1 cellular context compared by ENCODE assay signal in genomic region chr2:203347375-203347774, GRCh38.
TF ChIP-seq lines count a peak whose summit lies in the region.

No MANE protein-coding gene starts in this region.

TF ChIP-seq in K562, 482 proteins besides CTCF, POLR2A, EP300 and RAD21 (continued from another document):
- TF ChIP-seq, protein P1, sequence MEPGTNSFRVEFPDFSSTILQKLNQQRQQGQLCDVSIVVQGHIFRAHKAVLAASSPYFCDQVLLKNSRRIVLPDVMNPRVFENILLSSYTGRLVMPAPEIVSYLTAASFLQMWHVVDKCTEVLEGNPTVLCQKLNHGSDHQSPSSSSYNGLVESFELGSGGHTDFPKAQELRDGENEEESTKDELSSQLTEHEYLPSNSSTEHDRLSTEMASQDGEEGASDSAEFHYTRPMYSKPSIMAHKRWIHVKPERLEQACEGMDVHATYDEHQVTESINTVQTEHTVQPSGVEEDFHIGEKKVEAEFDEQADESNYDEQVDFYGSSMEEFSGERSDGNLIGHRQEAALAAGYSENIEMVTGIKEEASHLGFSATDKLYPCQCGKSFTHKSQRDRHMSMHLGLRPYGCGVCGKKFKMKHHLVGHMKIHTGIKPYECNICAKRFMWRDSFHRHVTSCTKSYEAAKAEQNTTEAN (CRISPR knock-in tag; IDR thresholded peaks at IDR 0.05) = no peak
- peak; percentile 65 for TF ChIP-seq NCOR1 (IDR thresholded peaks at IDR 0.05)
- peak; percentile 27; the same call in 1 of the 2 replicates for TF ChIP-seq SOX6 (IDR thresholded peaks at IDR 0.05)
- peak; percentile 23; the same call in 1 of the 2 replicates for TF ChIP-seq PKNOX1 (IDR thresholded peaks at IDR 0.05)
- TF ChIP-seq ZNF766 (CRISPR knock-in tag; conservative IDR thresholded peaks at IDR 0.05) = 0 out of 2 replicates have a peak, but pooled peaks have one; percentile 34
- peak; percentile 77 for TF ChIP-seq MEIS2 (IDR thresholded peaks at IDR 0.05; ENCODE audit: partially characterized antibody)
- peak; percentile 90 for TF ChIP-seq TEAD4 (IDR thresholded peaks at IDR 0.05; ENCODE audit: low read length)
- TF ChIP-seq TEAD4 (CRISPR knock-in tag; IDR thresholded peaks at IDR 0.05; ENCODE audit: borderline replicate concordance) = no peak
- TF ChIP-seq, protein P2, sequence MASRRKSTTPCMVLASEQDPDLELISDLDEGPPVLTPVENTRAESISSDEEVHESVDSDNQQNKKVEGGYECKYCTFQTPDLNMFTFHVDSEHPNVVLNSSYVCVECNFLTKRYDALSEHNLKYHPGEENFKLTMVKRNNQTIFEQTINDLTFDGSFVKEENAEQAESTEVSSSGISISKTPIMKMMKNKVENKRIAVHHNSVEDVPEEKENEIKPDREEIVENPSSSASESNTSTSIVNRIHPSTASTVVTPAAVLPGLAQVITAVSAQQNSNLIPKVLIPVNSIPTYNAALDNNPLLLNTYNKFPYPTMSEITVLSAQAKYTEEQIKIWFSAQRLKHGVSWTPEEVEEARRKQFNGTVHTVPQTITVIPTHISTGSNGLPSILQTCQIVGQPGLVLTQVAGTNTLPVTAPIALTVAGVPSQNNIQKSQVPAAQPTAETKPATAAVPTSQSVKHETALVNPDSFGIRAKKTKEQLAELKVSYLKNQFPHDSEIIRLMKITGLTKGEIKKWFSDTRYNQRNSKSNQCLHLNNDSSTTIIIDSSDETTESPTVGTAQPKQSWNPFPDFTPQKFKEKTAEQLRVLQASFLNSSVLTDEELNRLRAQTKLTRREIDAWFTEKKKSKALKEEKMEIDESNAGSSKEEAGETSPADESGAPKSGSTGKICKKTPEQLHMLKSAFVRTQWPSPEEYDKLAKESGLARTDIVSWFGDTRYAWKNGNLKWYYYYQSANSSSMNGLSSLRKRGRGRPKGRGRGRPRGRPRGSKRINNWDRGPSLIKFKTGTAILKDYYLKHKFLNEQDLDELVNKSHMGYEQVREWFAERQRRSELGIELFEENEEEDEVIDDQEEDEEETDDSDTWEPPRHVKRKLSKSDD (conservative IDR thresholded peaks at IDR 0.05; ENCODE audit: low read length) = no peak
- peak; percentile 83 for TF ChIP-seq TAL1 (IDR thresholded peaks at IDR 0.05)
- TF ChIP-seq LEF1 (IDR thresholded peaks at IDR 0.05) = 0 out of 2 replicates have a peak, but pooled peaks have one; percentile 39
- TF ChIP-seq GATA2 (CRISPR knock-in tag; IDR thresholded peaks at IDR 0.05) = peak; percentile 18; the same call in 1 of the 2 replicates
- peak; percentile 73 for TF ChIP-seq DPF2 (IDR thresholded peaks at IDR 0.05)
- TF ChIP-seq POLR2AphosphoS5 (IDR thresholded peaks at IDR 0.05; ENCODE audit: control insufficient read depth, insufficient read depth, low read depth, low read length) = peak; percentile 68
- TF ChIP-seq STAT5A (IDR thresholded peaks at IDR 0.05; ENCODE audit: borderline replicate concordance, low read length) = peak; percentile 63; the same call in 1 of the 2 replicates
- no peak for TF ChIP-seq YY1 (IDR thresholded peaks at IDR 0.05; ENCODE audit: borderline replicate concordance in 1 of 3, control insufficient read depth in 1 of 3, extremely low read depth in 1 of 3, insufficient read depth in 3 of 3, insufficient read length in 1 of 3, insufficient replicate concordance in 2 of 3, low read depth in 1 of 3, low read length in 2 of 3)
- TF ChIP-seq MNT (conservative IDR thresholded peaks at IDR 0.05) = peak in 1 of 2 experiments; percentile 66; a peak in 2 of 4 replicates
- peak; percentile 40; the same call in 1 of the 2 replicates for TF ChIP-seq FOXM1 (IDR thresholded peaks at IDR 0.05; ENCODE audit: low read depth)
- TF ChIP-seq FOXM1 (CRISPR knock-in tag; IDR thresholded peaks at IDR 0.05; ENCODE audit: low read depth) = no peak
- peak; percentile 70 for TF ChIP-seq MTA2 (IDR thresholded peaks at IDR 0.05; ENCODE audit: low read depth)
- no peak for TF ChIP-seq PBX2 (CRISPR knock-in tag; IDR thresholded peaks at IDR 0.05; ENCODE audit: low read depth)
- peak; percentile 67 for TF ChIP-seq PBX2 (tag; conservative IDR thresholded peaks at IDR 0.05; ENCODE audit: low read depth)
- TF ChIP-seq KLF13 (tag; IDR thresholded peaks at IDR 0.05; ENCODE audit: borderline replicate concordance, low read depth) = no peak
- peak; percentile 43; the same call in 1 of the 2 replicates for TF ChIP-seq PML (IDR thresholded peaks at IDR 0.05; ENCODE audit: low read length)
- TF ChIP-seq ZNF76 (CRISPR knock-in tag; IDR thresholded peaks at IDR 0.05; ENCODE audit: borderline replicate concordance) = no peak
- peak; percentile 84 for TF ChIP-seq CBFA2T2 (conservative IDR thresholded peaks at IDR 0.05)
- no peak for TF ChIP-seq ILK (tag; IDR thresholded peaks at IDR 0.05; ENCODE audit: borderline replicate concordance, low read depth)
- TF ChIP-seq ARID1B (IDR thresholded peaks at IDR 0.05) = peak; percentile 84
- 0 out of 2 replicates have a peak, but pooled peaks have one; percentile 30 for TF ChIP-seq SMARCC2 (IDR thresholded peaks at IDR 0.05; ENCODE audit: low read depth)
- TF ChIP-seq TEAD2 (tag; IDR thresholded peaks at IDR 0.05) = no peak
- TF ChIP-seq NFIC (IDR thresholded peaks at IDR 0.05) = 0 out of 2 replicates have a peak, but pooled peaks have one; percentile 34
- TF ChIP-seq TRIM24 (IDR thresholded peaks at IDR 0.05) = peak; percentile 52 to 63; a peak in 3 of 4 replicates
- TF ChIP-seq BHLHE40 (IDR thresholded peaks at IDR 0.05; ENCODE audit: low read length) = peak; percentile 54; the same call in 1 of the 2 replicates
- TF ChIP-seq MXI1 (IDR thresholded peaks at IDR 0.05; ENCODE audit: low read depth, low read length) = 0 out of 2 replicates have a peak, but pooled peaks have one; percentile 25
- TF ChIP-seq CBFA2T3 (IDR thresholded peaks at IDR 0.05) = peak; percentile 89
- TF ChIP-seq TCF3 (CRISPR knock-in tag; IDR thresholded peaks at IDR 0.05) = peak; percentile 82
- no peak for TF ChIP-seq ZNF280B (CRISPR knock-in tag; IDR thresholded peaks at IDR 0.05)
